In genomic region chr2:221762496-221762895, GRCh38 we compare ENCODE assay signal across 20 cellular contexts.
DNase-seq lines count a peak whose midpoint lies in the region; ATAC-seq and TF ChIP-seq lines count a peak whose summit lies in the region.
"Had no signal": no experiment of that assay in that cellular context is flagged by ENCODE, and none has a peak within 500 bp of the region (broad histone marks: within the 10 kb centered on the region; RNA-seq: fewer than 3 reads in every experiment).

No MANE protein-coding gene starts in this region.

- DNase-seq in GM23338 (ENCODE audit: low spot score) (no peak), PC-9 (no peak), trophoblast cell (no peak)
- DNase-seq: Caco-2; CD4-positive, CD25-positive, alpha-beta regulatory T cell; CD8-positive, alpha-beta T cell; DMS153; DND-41; GDM1; GM23248; H9 had no signal

- H3K27me3 ChIP-seq in GM23338 (ENCODE audit: insufficient read depth) (no peaks in the 10 kb centered on the region), PC-9 (ENCODE audit: insufficient read depth, low read depth) (no peaks in the 10 kb centered on the region), trophoblast cell (ENCODE audit: insufficient read depth, low read length) (no peaks in the 10 kb centered on the region)
- H3K27me3 ChIP-seq: BLaER1 had no signal

- H3F3A ChIP-seq in GM23338 (replicated peaks; ENCODE audit: low read depth) (no peaks in the 10 kb centered on the region), PC-9 (ENCODE audit: insufficient read depth, low read depth) (no peaks in the 10 kb centered on the region)

- no peak overlapping the region for H3K23ac ChIP-seq in trophoblast cell (ENCODE audit: low read length)

- H4K91ac ChIP-seq in trophoblast cell (ENCODE audit: low read depth, low read length), result no peak overlapping the region

- H4K8ac ChIP-seq in trophoblast cell (ENCODE audit: low read depth, low read length), result no peak overlapping the region

- H2AK5ac ChIP-seq in trophoblast cell (ENCODE audit: low read length), result no peak overlapping the region

- H2AFZ ChIP-seq in GM23338 (peak overlapping the region; percentile 49; the same call in 1 of the 2 replicates), PC-9 (peak overlapping the region; percentile 10; the same call in 1 of the 2 replicates), trophoblast cell (ENCODE audit: insufficient read depth, low read length, poor library complexity) (no peak overlapping the region)
- H2AFZ ChIP-seq: GM23248 had no signal

- H3K9me3 Mint-ChIP-seq in GM23338, result peaks cover 2% of the 10 kb centered on the region; the same call in 2 of the 3 replicates

- H3K4ac ChIP-seq in trophoblast cell (ENCODE audit: low read depth, low read length), result no peak overlapping the region

- intact Hi-C loops in PC-9 (cut with micrococcal nuclease; ENCODE audit: unreplicated experiment), result no loop called here

- CTCF ChIA-PET in PC-9 (lab: Charles Lee), result no interaction called here

- no peak overlapping the region for H4K12ac ChIP-seq in trophoblast cell (ENCODE audit: low read depth, low read length)

- H2BK5ac ChIP-seq in trophoblast cell (ENCODE audit: low read depth, low read length, poor library complexity), result no peak overlapping the region

- BruUV-seq in PC-9 (replicated peaks; lab: Mats Ljungman, UMichigan), result no TSS peak

- H4K20me1 ChIP-seq in GM23338 (replicated peaks; ENCODE audit: insufficient read depth) (no peaks in the 10 kb centered on the region), PC-9 (ENCODE audit: insufficient read depth) (no peaks in the 10 kb centered on the region)
- H4K20me1 ChIP-seq: BLaER1 had no signal

- no peaks in the 10 kb centered on the region for H3K4me1 Mint-ChIP-seq in GM23338
- H3K4me1 Mint-ChIP-seq: B cell; CD4-positive, CD25-positive, alpha-beta regulatory T cell had no signal

- H3K79me1 ChIP-seq in trophoblast cell (ENCODE audit: low read length), result peaks cover 8% of the 10 kb centered on the region

- no peak overlapping the region for H3K14ac ChIP-seq in trophoblast cell (ENCODE audit: low read length)

- no peaks in the 10 kb centered on the region for H3K9me3 ChIP-seq in PC-9 (ENCODE audit: insufficient read depth, low read depth)
- no peaks in the 10 kb centered on the region for H3K9me3 ChIP-seq in mesodermal cell (ENCODE audit: control insufficient read depth, low read length)
- H3K9me3 ChIP-seq in trophoblast cell (ENCODE audit: insufficient read depth, low read depth, low read length), result no peaks in the 10 kb centered on the region
- H3K9me3 ChIP-seq: BLaER1, Caco-2 had no signal

- H2BK12ac ChIP-seq in trophoblast cell (ENCODE audit: low read length), result no peak overlapping the region

- no peak for ATAC-seq in GM23338
- no peak for ATAC-seq in GM21381 (IDR thresholded peaks at IDR 0.05; ENCODE audit: unreplicated experiment)
- no peak for ATAC-seq in HG03565 (IDR thresholded peaks at IDR 0.05; ENCODE audit: unreplicated experiment)
- ATAC-seq in GM19351 (IDR thresholded peaks at IDR 0.05; ENCODE audit: unreplicated experiment), result no peak
- ATAC-seq: CD8-positive, alpha-beta T cell; GM12878; HCT116 had no signal

- no peaks in the 10 kb centered on the region for H3K36me3 Mint-ChIP-seq in GM23338 (ENCODE audit: low read depth)
- H3K36me3 Mint-ChIP-seq: CD4-positive, CD25-positive, alpha-beta regulatory T cell; CD8-positive, alpha-beta T cell had no signal

- H3K4me1 ChIP-seq in GM23338 (ENCODE audit: insufficient read depth), result no peaks in the 10 kb centered on the region
- H3K4me1 ChIP-seq in PC-9 (replicated peaks; ENCODE audit: insufficient read depth), result peaks cover 7% of the 10 kb centered on the region; the same call in 1 of the 2 replicates
- peaks cover 7% of the 10 kb centered on the region for H3K4me1 ChIP-seq in mesodermal cell (ENCODE audit: control insufficient read depth, insufficient read depth, low read length, poor library complexity, severe bottlenecking)
- peaks cover 5 to 9% of the 10 kb centered on the region in 2 experiments for H3K4me1 ChIP-seq in trophoblast cell (ENCODE audit: control insufficient read depth in 1 of 2, insufficient read depth in 2 of 2, low read length in 2 of 2)

- no peak overlapping the region for H3K27ac Mint-ChIP-seq in GM23338
- H3K27ac Mint-ChIP-seq: B cell; CD4-positive, CD25-positive, alpha-beta regulatory T cell; CD8-positive, alpha-beta T cell had no signal

- H3K27ac ChIP-seq in GM23338 (ENCODE audit: low read depth) (no peak overlapping the region), PC-9 (no peak overlapping the region), mesodermal cell (ENCODE audit: low read depth, low read length, severe bottlenecking) (peak overlapping the region; percentile 71), trophoblast cell (ENCODE audit: low read depth, low read length) (peak overlapping the region; percentile 69)
- H3K27ac ChIP-seq: BLaER1, C4-2B, GM23248 had no signal

- WGBS in mesodermal cell (ENCODE audit: insufficient coverage in 2 of 2), 2 experiments, result 80% methylated on average over 1 of the region's 1 CpG; no CpG with 5 or more reads in 1 of the 2 experiments
- no CpG with 5 or more reads among the region's 1 CpG for WGBS in trophoblast cell (ENCODE audit: extremely low coverage, insufficient coverage, insufficient read length)

- H3K9me2 ChIP-seq in GM23338 (ENCODE audit: insufficient read depth) (peaks cover 10% of the 10 kb centered on the region; the same call in 1 of the 2 replicates), PC-9 (ENCODE audit: insufficient read depth) (no peaks in the 10 kb centered on the region; the same call in 1 of the 2 replicates)

- no peaks in the 10 kb centered on the region for H3K79me2 ChIP-seq in GM23338 (replicated peaks; ENCODE audit: insufficient read depth)
- no peaks in the 10 kb centered on the region for H3K79me2 ChIP-seq in PC-9 (ENCODE audit: low read depth)
- no peaks in the 10 kb centered on the region for H3K79me2 ChIP-seq in trophoblast cell (ENCODE audit: control insufficient read depth, insufficient read depth, low read length, poor library complexity)

- no peak overlapping the region for H2BK120ac ChIP-seq in trophoblast cell (ENCODE audit: insufficient read depth, low read length, poor library complexity)

- H3K18ac ChIP-seq in trophoblast cell (ENCODE audit: low read length), result no peak overlapping the region

- no peak overlapping the region for H3K9ac ChIP-seq in trophoblast cell (ENCODE audit: low read length)
- H3K9ac ChIP-seq: BLaER1, GM23248 had no signal

- POLR2A ChIA-PET in PC-9 (lab: Charles Lee; ENCODE audit: unreplicated experiment), result no interaction called here

- no peak overlapping the region for H3K4me3 Mint-ChIP-seq in GM23338
- H3K4me3 Mint-ChIP-seq: B cell; CD4-positive, CD25-positive, alpha-beta regulatory T cell; CD8-positive, alpha-beta T cell; H9 had no signal

- H3K27me3 Mint-ChIP-seq in GM23338 (ENCODE audit: insufficient read depth, low read depth, poor library complexity), result no peaks in the 10 kb centered on the region
- H3K27me3 Mint-ChIP-seq: B cell; CD4-positive, CD25-positive, alpha-beta regulatory T cell had no signal

- no peaks in the 10 kb centered on the region for H3K36me3 ChIP-seq in GM23338 (ENCODE audit: insufficient read depth)
- H3K36me3 ChIP-seq in PC-9 (ENCODE audit: low read depth), result no peaks in the 10 kb centered on the region
- H3K36me3 ChIP-seq in mesodermal cell (ENCODE audit: control insufficient read depth, insufficient read depth, low read length), result no peaks in the 10 kb centered on the region
- H3K36me3 ChIP-seq in trophoblast cell (ENCODE audit: control insufficient read depth in 1 of 2, insufficient read depth in 2 of 2, low read length in 2 of 2), result no peaks in the 10 kb centered on the region
- H3K36me3 ChIP-seq: BLaER1 had no signal

- H3K4me3 ChIP-seq in GM23338 (no peak overlapping the region), PC-9 (no peak overlapping the region), mesodermal cell (ENCODE audit: extremely low read depth, insufficient read depth, low read length, poor library complexity, severe bottlenecking) (no peak overlapping the region), trophoblast cell (ENCODE audit: low read depth, low read length) (no peak overlapping the region)
- H3K4me3 ChIP-seq: BLaER1, GM12878, GM23248 had no signal

- TF ChIP-seq CTCF in GM23338 (conservative IDR thresholded peaks at IDR 0.05; ENCODE audit: low read depth in 2 of 2) (no peak), PC-9 (conservative IDR thresholded peaks at IDR 0.05) (no peak)

- no peak overlapping the region for H3K4me2 ChIP-seq in GM23338
- no peak overlapping the region for H3K4me2 ChIP-seq in PC-9
- H3K4me2 ChIP-seq in trophoblast cell (ENCODE audit: low read length), result no peak overlapping the region
- H3K4me2 ChIP-seq: BLaER1 had no signal

TF ChIP-seq in GM23338, 12 proteins besides CTCF, POLR2A, EP300 and RAD21 (continues in another document):
- TF ChIP-seq POLR2AphosphoS5 (IDR thresholded peaks at IDR 0.05; ENCODE audit: low read depth), result no peak
- TF ChIP-seq JUNB (IDR thresholded peaks at IDR 0.05; ENCODE audit: unreplicated experiment), result no peak
- no peak for TF ChIP-seq EZH2phosphoT487 (IDR thresholded peaks at IDR 0.05; ENCODE audit: unreplicated experiment)
- no peak for TF ChIP-seq ZNF114 (CRISPR knock-in tag; IDR thresholded peaks at IDR 0.05)
- TF ChIP-seq REST (IDR thresholded peaks at IDR 0.05; ENCODE audit: unreplicated experiment), result no peak
- TF ChIP-seq STAT1 (IDR thresholded peaks at IDR 0.05; ENCODE audit: unreplicated experiment), result no peak
- TF ChIP-seq EZH2 (IDR thresholded peaks at IDR 0.05; ENCODE audit: low read depth, unreplicated experiment), result no peak

Comparison
In these comparisons a context has a peak if more than half of its experiments do, and no peak if none do; other contexts are left out.
1. H3K27ac ChIP-seq: peak in mesodermal cell (single experiment) and trophoblast cell (single experiment); none in GM23338 (single experiment) and PC-9 (single experiment).